ENCODE assay signal across 11 cellular contexts in the genomic region with DNA sequence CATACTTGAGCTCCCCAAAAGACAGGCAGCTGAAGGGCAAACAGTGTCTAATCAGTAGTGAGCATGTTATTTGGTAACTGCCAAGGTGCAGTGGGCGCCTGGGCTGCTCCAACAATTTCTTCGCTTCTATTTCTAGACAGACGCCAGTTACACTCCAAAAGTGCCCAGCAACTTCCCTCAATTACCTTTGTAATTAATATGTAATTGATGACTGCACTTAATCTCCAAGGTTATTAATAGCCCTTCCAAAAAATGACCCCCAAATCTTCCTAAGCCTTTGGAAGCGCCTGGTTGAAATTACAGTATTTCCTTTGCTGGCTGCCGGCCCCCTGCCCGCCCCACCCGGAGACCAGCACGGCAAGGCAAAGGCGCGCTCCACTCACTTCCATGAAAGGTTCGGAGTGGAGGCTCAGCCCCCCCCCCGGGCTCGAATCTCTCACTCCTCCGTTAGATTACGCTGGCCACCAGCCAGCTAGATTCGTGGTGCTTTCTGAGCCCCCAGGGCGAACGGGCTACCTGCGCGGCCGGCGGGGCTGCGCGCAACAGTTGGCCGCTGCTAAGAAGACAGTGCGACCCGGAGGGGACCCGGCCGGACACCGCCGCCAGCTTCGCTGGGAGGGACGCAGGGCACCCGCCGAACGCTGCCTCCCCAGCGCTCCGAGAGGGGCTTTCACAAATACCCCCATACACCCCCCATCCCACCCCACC.
DNase-seq lines count a peak whose midpoint lies in the region; ATAC-seq and TF ChIP-seq lines count a peak whose summit lies in the region.
"Had no signal": no experiment of that assay in that cellular context is flagged by ENCODE, and none has a peak within 500 bp of the region (broad histone marks: within the 10 kb centered on the region; RNA-seq: fewer than 3 reads in every experiment).

No MANE protein-coding gene starts in this region.

- H3K36me3 ChIP-seq in iPS-15b (ENCODE audit: control insufficient read depth, insufficient read depth, low read length): peaks cover 10% of the 10 kb centered on the region

- ATAC-seq in stimulated activated naive CD8-positive, alpha-beta T cell treated with anti-CD3 and anti-CD28 coated beads, Interleukin-15, Interleukin-2, amounts not matched to agents 100 U/mL and 50 U/mL, for 24 hours: no peak
- ATAC-seq: activated CD4-positive, CD25-positive, alpha-beta regulatory T cell treated with anti-CD3 and anti-CD28 coated beads, Interleukin-2, amount 50 U/mL, for 24 hours; sciatic nerve had no signal

- no peaks in the 10 kb centered on the region for H3K9me3 ChIP-seq in iPS-15b (ENCODE audit: control insufficient read depth, insufficient read depth, low read length)

- no peak for TF ChIP-seq CTCF in retinal pigment epithelial cell (conservative IDR thresholded peaks at IDR 0.05; ENCODE audit: low read depth, low read length)

- H3K27me3 ChIP-seq in iPS-15b (ENCODE audit: control insufficient read depth, insufficient read depth, low read length): peaks cover 7% of the 10 kb centered on the region

- DNase-seq in astrocyte of the hippocampus (ENCODE audit: low read depth, low spot score) (peak; percentile 54), retinal pigment epithelial cell (ENCODE audit: low read depth) (no peak), Ammon's horn (ENCODE audit: low spot score) (no peak), NCI-H146 treated with DMSO at 0.1 percent for 48 hours (lab: John Stamatoyannopoulos, UW; ENCODE audit: unreplicated experiment) (no peak), GM19238 (ENCODE audit: insufficient read length, low spot score) (no peak)
- no peak for DNase-seq in stimulated activated naive CD8-positive, alpha-beta T cell treated with anti-CD3 and anti-CD28 coated beads, Interleukin-15, Interleukin-2, amounts not matched to agents 100 U/mL and 50 U/mL, for 24 hours
- DNase-seq: KG1 had no signal

- H3K4me3 ChIP-seq in GM08714 (ENCODE audit: low read length): peak overlapping the region; percentile 67
- H3K4me3 ChIP-seq in iPS-15b (ENCODE audit: low read depth, low read length): peak overlapping the region; percentile 91
- H3K4me3 ChIP-seq in retinal pigment epithelial cell (ENCODE audit: low read length): peak overlapping the region; percentile 53

- H3K4me1 ChIP-seq in iPS-15b (ENCODE audit: control insufficient read depth, insufficient read depth, low read length): peaks cover 21% of the 10 kb centered on the region

- peak overlapping the region; percentile 85 for H3K9ac ChIP-seq in iPS-15b (ENCODE audit: low read depth, low read length)
